In the genomic region with DNA sequence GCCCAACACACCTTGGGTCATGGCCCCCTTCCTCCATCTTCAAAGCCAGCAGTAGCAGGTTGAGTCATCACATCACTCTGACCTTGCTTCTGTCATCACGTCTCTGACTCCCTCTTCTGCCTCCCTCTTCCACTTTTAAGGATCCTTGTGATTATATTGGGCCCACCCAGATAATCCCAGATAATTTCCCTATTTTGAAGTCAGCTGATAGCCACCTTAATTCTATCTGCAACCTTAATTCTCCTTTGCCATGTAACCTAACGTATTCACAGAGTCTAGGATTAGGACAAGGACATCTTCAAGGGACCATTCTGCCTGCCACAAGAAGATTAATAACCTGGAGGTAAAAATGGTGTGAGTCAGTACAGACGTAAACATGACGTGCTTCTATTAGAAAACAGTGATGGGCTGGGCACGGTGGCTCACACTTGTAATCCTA, we compare ENCODE assay signal across 1 cellular context.
TF ChIP-seq lines count a peak whose summit lies in the region.

No MANE protein-coding gene starts in this region.

TF ChIP-seq in HCT116, 20 proteins besides CTCF, POLR2A, EP300 and RAD21:
- TF ChIP-seq, protein P1, sequence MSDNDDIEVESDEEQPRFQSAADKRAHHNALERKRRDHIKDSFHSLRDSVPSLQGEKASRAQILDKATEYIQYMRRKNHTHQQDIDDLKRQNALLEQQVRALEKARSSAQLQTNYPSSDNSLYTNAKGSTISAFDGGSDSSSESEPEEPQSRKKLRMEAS (IDR thresholded peaks at IDR 0.05) = no peak
- TF ChIP-seq TCF7L2 (IDR thresholded peaks at IDR 0.05; ENCODE audit: borderline replicate concordance, extremely low read depth, insufficient read depth, insufficient read length) = peak; percentile 62
